ENCODE assay signal across 20 cellular contexts in the genomic region with DNA sequence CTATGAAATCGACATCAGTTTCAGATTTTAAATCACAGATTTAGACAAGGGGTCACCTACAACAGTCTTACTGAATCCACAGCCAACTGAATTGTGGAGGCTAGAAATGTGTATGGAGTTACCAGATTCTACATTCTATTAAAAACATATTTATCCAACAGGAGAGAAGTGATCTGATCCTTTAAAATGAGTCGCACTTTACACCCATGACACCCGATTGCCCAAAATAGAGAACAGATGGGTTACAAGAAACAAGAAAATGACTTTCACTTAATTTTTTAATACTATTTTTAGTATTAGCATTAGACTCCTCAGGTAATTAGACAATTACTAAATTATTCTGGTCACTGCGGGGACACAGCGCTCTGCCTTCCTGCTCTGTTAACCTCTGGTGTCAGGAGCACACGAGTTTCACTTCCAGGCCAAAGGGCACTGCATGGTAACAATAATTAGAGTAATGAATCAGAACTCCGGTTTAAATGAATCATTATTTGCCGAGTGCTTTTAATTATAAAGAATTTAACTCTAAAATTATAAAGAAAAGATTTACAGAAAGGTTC.
DNase-seq lines count a peak whose midpoint lies in the region; TF ChIP-seq lines count a peak whose summit lies in the region.
"Had no signal": no experiment of that assay in that cellular context is flagged by ENCODE, and none has a peak within 500 bp of the region (broad histone marks: within the 10 kb centered on the region; RNA-seq: fewer than 3 reads in every experiment).

No MANE protein-coding gene starts in this region.

- H3K9me3 Mint-ChIP-seq in Caco-2 (ENCODE audit: unreplicated experiment): no peaks in the 10 kb centered on the region
- H3K9me3 Mint-ChIP-seq in CD4-positive, alpha-beta memory T cell: no peaks in the 10 kb centered on the region
- H3K9me3 Mint-ChIP-seq: CD14-positive monocyte had no signal

- H3K27me3 Mint-ChIP-seq in Caco-2 (ENCODE audit: insufficient read depth, unreplicated experiment): no peaks in the 10 kb centered on the region
- no peaks in the 10 kb centered on the region for H3K27me3 Mint-ChIP-seq in CD4-positive, alpha-beta memory T cell
- H3K27me3 Mint-ChIP-seq: B cell had no signal

- no peak overlapping the region for H3K4me3 Mint-ChIP-seq in Caco-2 (ENCODE audit: unreplicated experiment)
- no peak overlapping the region for H3K4me3 Mint-ChIP-seq in CD4-positive, alpha-beta memory T cell
- H3K4me3 Mint-ChIP-seq: B cell, CD14-positive monocyte had no signal

- H3K27me3 ChIP-seq in Caco-2 (replicated peaks; ENCODE audit: control insufficient read depth, insufficient read depth, low read length) (no peaks in the 10 kb centered on the region), iPS-20b (ENCODE audit: insufficient read depth, low read length) (no peaks in the 10 kb centered on the region)
- no peaks in the 10 kb centered on the region for H3K27me3 ChIP-seq in CD4-positive, alpha-beta memory T cell (ENCODE audit: insufficient read depth, low read length)

- H3K4me1 Mint-ChIP-seq in Caco-2 (ENCODE audit: low read depth, unreplicated experiment): peaks cover 29% of the 10 kb centered on the region
- H3K4me1 Mint-ChIP-seq in CD4-positive, alpha-beta memory T cell: peaks cover 6 to 13% (median 9%) of the 10 kb centered on the region in 4 donors

- H3K27ac ChIP-seq in iPS-20b (ENCODE audit: low read length): peak overlapping the region; percentile 22
- no peak overlapping the region for H3K27ac ChIP-seq in CD4-positive, alpha-beta memory T cell (ENCODE audit: low read depth, low read length)
- H3K27ac ChIP-seq: RWPE1, SK-N-MC had no signal

- H3K4me1 ChIP-seq in Caco-2 (peaks cover 40% of the 10 kb centered on the region), iPS-20b (ENCODE audit: insufficient read depth, low read length) (peaks cover 18% of the 10 kb centered on the region; the same call in 1 of the 2 replicates)
- peaks cover 12% of the 10 kb centered on the region for H3K4me1 ChIP-seq in CD4-positive, alpha-beta memory T cell (ENCODE audit: insufficient read depth, low read length)

- CTCF ChIA-PET in Caco-2 (lab: Charles Lee): no interaction called here
- CTCF ChIA-PET in CD4-positive, alpha-beta memory T cell (lab: Charles Lee; ENCODE audit: partially characterized antibody): no interaction called here

- no peaks in the 10 kb centered on the region for H3K9me3 ChIP-seq in Caco-2
- H3K9me3 ChIP-seq in iPS-20b (ENCODE audit: insufficient read depth, low read depth, low read length): no peaks in the 10 kb centered on the region
- H3K9me3 ChIP-seq in CD4-positive, alpha-beta memory T cell (ENCODE audit: control insufficient read depth in 1 of 2, low read length in 2 of 2): no peaks in the 10 kb centered on the region

- intact Hi-C loops in Caco-2 (cut with micrococcal nuclease; ENCODE audit: unreplicated experiment): no loop called here
- intact Hi-C loops in CD4-positive, alpha-beta memory T cell (cut with micrococcal nuclease): no loop called here

- H3K9ac ChIP-seq in iPS-20b (ENCODE audit: low read depth, low read length): no peak overlapping the region

- no peak for DNase-seq in Caco-2
- DNase-seq in HS-5 (ENCODE audit: low read depth): peak; percentile 70
- DNase-seq in dermis blood vessel endothelial cell: peak; percentile 39
- no peak for DNase-seq in cerebellar nuclear complex (lab: John Stamatoyannopoulos, UW)
- no peak for DNase-seq in inferior parietal cortex (ENCODE audit: extremely low spot score)
- no peak for DNase-seq in CD4-positive, alpha-beta memory T cell
- DNase-seq in GM19238 (ENCODE audit: insufficient read length, low spot score): no peak
- DNase-seq: DMS79 treated with DMSO at 0.1 percent for 48 hours, MM.1S, NCI-H1048, NCI-H1417 treated with DMSO at 0.1 percent for 48 hours, NCI-H187, NCI-H446, NCI-H526 treated with DMSO at 0.1 percent for 48 hours, SHP77 treated with DMSO at 0.1 percent for 48 hours had no signal

- H3K4me3 ChIP-seq in Caco-2 (ENCODE audit: low read depth, low read length): no peak overlapping the region
- no peak overlapping the region for H3K4me3 ChIP-seq in iPS-20b (ENCODE audit: low read length)
- H3K4me3 ChIP-seq in CD4-positive, alpha-beta memory T cell (ENCODE audit: low read length in 2 of 2): no peak overlapping the region
- H3K4me3 ChIP-seq: SK-N-MC had no signal

- POLR2A ChIA-PET in Caco-2 (lab: Charles Lee): no interaction called here
- POLR2A ChIA-PET in CD4-positive, alpha-beta memory T cell (lab: Charles Lee; ENCODE audit: partially characterized antibody): no interaction called here

- peaks cover 52% of the 10 kb centered on the region for H3K36me3 Mint-ChIP-seq in Caco-2 (ENCODE audit: insufficient read depth, unreplicated experiment)
- H3K36me3 Mint-ChIP-seq in CD4-positive, alpha-beta memory T cell: no peaks in the 10 kb centered on the region
- H3K36me3 Mint-ChIP-seq: CD14-positive monocyte had no signal

- BruUV-seq in Caco-2 (replicated peaks; lab: Mats Ljungman, UMichigan): no TSS peak

- peak overlapping the region; percentile 33 for H3K27ac Mint-ChIP-seq in Caco-2 (ENCODE audit: unreplicated experiment)
- H3K27ac Mint-ChIP-seq in CD4-positive, alpha-beta memory T cell: no peak overlapping the region
- H3K27ac Mint-ChIP-seq: B cell had no signal

- TF ChIP-seq CTCF in Caco-2 (IDR thresholded peaks at IDR 0.05; ENCODE audit: insufficient read depth in 1 of 2, low read depth in 1 of 2, low read length in 1 of 2, severe bottlenecking in 1 of 2, unreplicated experiment in 1 of 2): no peak

- H3K36me3 ChIP-seq in Caco-2 (ENCODE audit: control insufficient read depth, insufficient read depth, low read length) (peaks cover 7% of the 10 kb centered on the region), iPS-20b (ENCODE audit: insufficient read depth, low read depth, low read length) (no peaks in the 10 kb centered on the region)
- H3K36me3 ChIP-seq in CD4-positive, alpha-beta memory T cell (ENCODE audit: insufficient read depth, low read length): no peaks in the 10 kb centered on the region

Comparison
In these comparisons a context has a peak if more than half of its experiments do, and no peak if none do; other contexts are left out.
1. DNase-seq: peak in HS-5 (single experiment) and dermis blood vessel endothelial cell (single experiment); none in Caco-2 (0 of 2), cerebellar nuclear complex (0 of 2), inferior parietal cortex (single experiment), CD4-positive, alpha-beta memory T cell (0 of 5) and GM19238 (single experiment).